In the genomic region with DNA sequence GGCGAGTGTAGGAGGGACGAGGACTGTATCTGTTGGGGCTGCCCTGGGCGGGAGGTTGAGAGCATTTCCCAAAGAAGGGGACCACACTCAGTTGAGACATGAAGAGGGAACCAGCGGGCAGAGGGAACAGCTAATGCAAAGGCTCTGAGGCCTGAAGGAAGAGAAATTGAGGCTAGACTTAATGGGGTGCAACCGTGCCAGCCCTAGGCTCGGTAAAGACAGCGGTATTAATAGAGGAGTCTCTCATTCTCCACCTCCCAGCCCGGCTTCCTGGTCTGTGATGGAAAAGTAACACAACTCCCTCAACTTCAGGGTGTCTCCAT, we compare ENCODE assay signal across 8 cellular contexts. TPM values are rescaled to one million over a fixed set of nuclear protein-coding genes. Genes with fewer than 3 reads are reported as not detected.
A peak's percentile ranks its signal among the peaks of the same experiment; 100 is the strongest.
DNase-seq lines count a peak whose midpoint lies in the region; ATAC-seq, FAIRE-seq and TF ChIP-seq lines count a peak whose summit lies in the region.

No MANE protein-coding gene starts in this region.

- H2BK120ac ChIP-seq in mesendoderm (ENCODE audit: low read depth, low read length) = no peak overlapping the region

- peak overlapping the region; percentile 89 for H3K56ac ChIP-seq in mesendoderm (ENCODE audit: low read length)

- H3K18ac ChIP-seq in mesendoderm (ENCODE audit: low read length) = no peak overlapping the region

- BruUV-seq in HepG2 (replicated peaks; lab: Mats Ljungman, UMichigan) = no TSS peak

- peaks cover 29% of the 10 kb centered on the region for H3K4me1 ChIP-seq in HepG2 (ENCODE audit: insufficient read depth, low read length)
- peaks cover 0 to 8% (median 2%) of the 10 kb centered on the region in 4 donors for H3K4me1 ChIP-seq in right lobe of liver
- peaks cover 5% of the 10 kb centered on the region for H3K4me1 ChIP-seq in mesendoderm (ENCODE audit: control insufficient read depth, low read depth, low read length)

- CTCF ChIA-PET in HepG2 (lab: Yijun Ruan, JAX; ENCODE audit: low intra/inter-chr PET ratio, low total read pairs) = no interaction called here

- H3K79me1 ChIP-seq in mesendoderm (ENCODE audit: low read length) = peaks cover 7% of the 10 kb centered on the region

- H3K4me2 ChIP-seq in HepG2 (ENCODE audit: low read depth, low read length) (peak overlapping the region; percentile 91), mesendoderm (ENCODE audit: low read length) (peak overlapping the region; percentile 90)

- H2AK5ac ChIP-seq in mesendoderm (ENCODE audit: low read length) = no peak overlapping the region

- in situ Hi-C loops in HepG2 (cut with HindIII; ENCODE audit: extremely low pct_ligation_motif_present, low pct_unique_long_range_greater_than_20kb) (no loop called here), astrocyte of the spinal cord (cut with HindIII; ENCODE audit: low sequenced_read_pairs) (no loop called here)

- POLR2A ChIA-PET in HepG2 (lab: Yijun Ruan, JAX) = no interaction called here

- no peak overlapping the region for H2BK5ac ChIP-seq in mesendoderm (ENCODE audit: low read length)

- H3K23ac ChIP-seq in mesendoderm (ENCODE audit: low read length) = no peak overlapping the region

- H4K8ac ChIP-seq in mesendoderm (ENCODE audit: low read depth, low read length) = no peak overlapping the region

- H3K79me2 ChIP-seq in HepG2 (ENCODE audit: insufficient read depth, low read length) (peaks cover 7% of the 10 kb centered on the region), mesendoderm (ENCODE audit: control insufficient read depth, insufficient read depth, low read length) (peaks cover 2% of the 10 kb centered on the region)

- DNase-seq in HepG2 (ENCODE audit: low spot score) (no peak), right lobe of liver (no peak), astrocyte of the spinal cord (ENCODE audit: low read depth, low spot score) (no peak), mesendoderm (no peak), LoVo (ENCODE audit: low spot score) (no peak), NCI-H2107 treated with DMSO at 0.1 percent for 48 hours (lab: John Stamatoyannopoulos, UW; ENCODE audit: unreplicated experiment) (no peak), left lobe of liver (ENCODE audit: low spot score) (no peak), DMS 273 treated with DMSO at 0.1 percent for 48 hours (lab: John Stamatoyannopoulos, UW) (no peak)

- H2BK15ac ChIP-seq in mesendoderm (replicated peaks; ENCODE audit: low read depth) = no peak overlapping the region

- 89% methylated on average over 8 of the region's 8 CpGs for WGBS in HepG2 (ENCODE audit: low lambda C conversion rate)
- 74% methylated on average over 7 of the region's 8 CpGs for WGBS in right lobe of liver (ENCODE audit: insufficient coverage, low coverage, low lambda C conversion rate, missing lambda C conversion rate)
- WGBS in mesendoderm (ENCODE audit: extremely low coverage, insufficient coverage, low lambda C conversion rate) = no CpG with 5 or more reads among the region's 8 CpGs

- ATAC-seq in HepG2 = no peak
- ATAC-seq in right lobe of liver = no peak
- no peak for ATAC-seq in left lobe of liver

- intact Hi-C loops in HepG2 (cut with micrococcal nuclease; ENCODE audit: unreplicated experiment) = no loop called here
- intact Hi-C loops in right lobe of liver (cut with DNase I) = no loop called here

- H3K9me3 ChIP-seq in HepG2 (ENCODE audit: low read length) (no peaks in the 10 kb centered on the region), right lobe of liver (no peaks in the 10 kb centered on the region)

- H4K20me1 ChIP-seq in HepG2 (ENCODE audit: insufficient read depth, low read length) = no peaks in the 10 kb centered on the region

- H2AFZ ChIP-seq in HepG2 (ENCODE audit: low read length) = no peak overlapping the region

- FAIRE-seq in HepG2 (lab: Jason Lieb, UNC) = no peak

- TF ChIP-seq EP300 in HepG2 (IDR thresholded peaks at IDR 0.05; ENCODE audit: low read depth in 2 of 2, low read length in 2 of 2) (no peak), HepG2 (CRISPR knock-in tag; IDR thresholded peaks at IDR 0.05; ENCODE audit: borderline replicate concordance) (no peak)

- H3K9ac ChIP-seq in HepG2 (ENCODE audit: insufficient read depth, low read depth, low read length) (peak overlapping the region; percentile 71), mesendoderm (ENCODE audit: low read length) (peak overlapping the region; percentile 88)

- no peaks in the 10 kb centered on the region; a peak in 1 of 5 replicates for H3K27me3 ChIP-seq in HepG2 (ENCODE audit: control insufficient read depth in 1 of 2, insufficient read depth in 2 of 2, low read length in 2 of 2)
- H3K27me3 ChIP-seq in right lobe of liver = no peaks in the 10 kb centered on the region
- no peaks in the 10 kb centered on the region for H3K27me3 ChIP-seq in mesendoderm (ENCODE audit: insufficient read depth, low read length, poor library complexity)

- H4K5ac ChIP-seq in mesendoderm (ENCODE audit: low read length) = no peak overlapping the region

- TF ChIP-seq RAD21 in HepG2 (CRISPR knock-in tag; IDR thresholded peaks at IDR 0.05) = no peak

- H3K4me3 ChIP-seq in HepG2 (replicated peaks in 1 of 3; ENCODE audit: insufficient read depth in 1 of 3, low read depth in 2 of 3, low read length in 3 of 3) = peak overlapping the region; percentile 68 to 84 (median 83); a peak in 4 of 6 replicates
- peak overlapping the region in 1 of 3 donors; percentile 76 for H3K4me3 ChIP-seq in right lobe of liver
- H3K4me3 ChIP-seq in astrocyte of the spinal cord (ENCODE audit: low read depth, low read length) = peak overlapping the region; percentile 81
- no peak overlapping the region for H3K4me3 ChIP-seq in mesendoderm (ENCODE audit: low read length)

- no peak overlapping the region for H3K4ac ChIP-seq in mesendoderm (ENCODE audit: low read depth, low read length)

- TF ChIP-seq POLR2A in HepG2 (IDR thresholded peaks at IDR 0.05; ENCODE audit: insufficient read depth in 1 of 2, low read depth in 2 of 2, low read length in 2 of 2) = no peak
- no peak for TF ChIP-seq POLR2A in right lobe of liver (IDR thresholded peaks at IDR 0.05)

- TF ChIP-seq CTCF in HepG2 (CRISPR knock-in tag; IDR thresholded peaks at IDR 0.05) = no peak
- TF ChIP-seq CTCF in right lobe of liver (IDR thresholded peaks at IDR 0.05) = no peak
- no peak for TF ChIP-seq CTCF in astrocyte of the spinal cord (IDR thresholded peaks at IDR 0.05; ENCODE audit: low read depth, low read length)

- H3K36me3 ChIP-seq in HepG2 (replicated peaks in 1 of 2; ENCODE audit: control insufficient read depth in 1 of 2, insufficient read depth in 2 of 2, low read length in 2 of 2) (peaks cover 5 to 14% of the 10 kb centered on the region in 2 experiments; a peak in 3 of 5 replicates), right lobe of liver (no peaks in the 10 kb centered on the region), mesendoderm (ENCODE audit: control insufficient read depth, insufficient read depth, low read length) (peaks cover 4% of the 10 kb centered on the region)

- H3K27ac ChIP-seq in HepG2 (ENCODE audit: extremely low read length, insufficient read depth, low read length) = peak overlapping the region; percentile 73
- no peak overlapping the region for H3K27ac ChIP-seq in right lobe of liver
- H3K27ac ChIP-seq in mesendoderm (ENCODE audit: low read depth, low read length) = no peak overlapping the region

RNA-seq across cellular contexts. Expression of a gene that starts 1.2 kb away (rescaled TPM):
- total RNA-seq in HepG2 (2016; rRNA removed; fragmentation: Illumina TruSeq; extraction: Trizol) (13.0 and 16.7 TPM in 2 replicates), right lobe of liver (10 to 100 TPM in 2 of 6 experiments, 1 to 10 TPM in 4; 6.5 to 26.4 (median 7.5) TPM), left lobe of liver (8.6 TPM)
- total RNA-seq in HepG2 (2016; cell fraction: cytosol; rRNA removed; fragmentation: Illumina TruSeq; extraction: Trizol; ENCODE audit: low read depth) = 5.8 and 6.2 TPM in 2 replicates
- total RNA-seq in HepG2 (2016; cell fraction: insoluble cytoplasmic fraction; rRNA removed; fragmentation: Illumina TruSeq; extraction: Trizol) = 13.4 and 17.8 TPM in 2 replicates
- 8.3 and 11.1 TPM in 2 replicates for total RNA-seq in HepG2 (2016; cell fraction: membrane; rRNA removed; fragmentation: Illumina TruSeq; extraction: Trizol)
- total RNA-seq in HepG2 (2016; cell fraction: nucleus; rRNA removed; fragmentation: Illumina TruSeq; extraction: Trizol) = 9.2 and 11.2 TPM in 2 replicates
- 12.4 and 13.6 TPM in 2 replicates for polyA plus RNA-seq in HepG2 (2011; rRNA removed)
- polyA plus RNA-seq in HepG2 (2011; cell fraction: cytosol; rRNA removed) = 8.7 and 13.2 TPM in 2 replicates
- polyA plus RNA-seq in HepG2 (2011; cell fraction: nucleus; rRNA removed) = 5.8 and 6.4 TPM in 2 replicates
- polyA plus RNA-seq in HepG2 (2012) = 6.0 and 9.4 TPM in 2 replicates
- polyA plus RNA-seq in HepG2 (2016; cell fraction: cytosol; fragmentation: Illumina TruSeq; extraction: Trizol; ENCODE audit: low read depth) = 7.8 and 8.4 TPM in 2 replicates
- 21.7 TPM in 2 replicates for polyA plus RNA-seq in HepG2 (2016; cell fraction: insoluble cytoplasmic fraction; fragmentation: Illumina TruSeq; extraction: Trizol; ENCODE audit: low read depth)
- 9.2 and 11.9 TPM in 2 replicates for polyA plus RNA-seq in HepG2 (2016; cell fraction: membrane; fragmentation: Illumina TruSeq; extraction: Trizol; ENCODE audit: low read depth)
- 27.8 and 29.4 TPM in 2 replicates for polyA plus RNA-seq in HepG2 (2016; cell fraction: nucleus; fragmentation: Illumina TruSeq; extraction: Trizol; ENCODE audit: insufficient read depth, low read depth)
- polyA minus RNA-seq in HepG2 (2011; rRNA and poly(A)+ RNA removed; ENCODE audit: low replicate concordance) = 22.3 and 69.9 TPM in 2 replicates
- polyA minus RNA-seq in HepG2 (2011; cell fraction: cytosol; rRNA and poly(A)+ RNA removed) = 3.4 and 4.1 TPM in 2 replicates
- 2.5 and 3.7 TPM in 2 replicates for polyA minus RNA-seq in HepG2 (2011; cell fraction: nucleus; rRNA and poly(A)+ RNA removed)
- 36.6 TPM for polyA plus RNA-seq in mesendoderm (2013, experiment 1 of 2)
- polyA plus RNA-seq in mesendoderm (2013, experiment 2 of 2) = 35.4 TPM

RNA-seq across cellular contexts. Expression of a gene that starts 9.7 kb away (rescaled TPM):
- total RNA-seq in HepG2 (2016; rRNA removed; fragmentation: Illumina TruSeq; extraction: Trizol) (0.53 and 0.58 TPM in 2 replicates), right lobe of liver (1 to 10 TPM in 3 of 6 experiments, under 1 TPM in 3; 0.81 to 2.6 (median 1.4) TPM), left lobe of liver (2.1 TPM)
- total RNA-seq in HepG2 (2016; cell fraction: cytosol; rRNA removed; fragmentation: Illumina TruSeq; extraction: Trizol; ENCODE audit: low read depth) = 1.5 and 2.4 TPM in 2 replicates
- total RNA-seq in HepG2 (2016; cell fraction: insoluble cytoplasmic fraction; rRNA removed; fragmentation: Illumina TruSeq; extraction: Trizol) = 0.61 and 1.2 TPM in 2 replicates
- total RNA-seq in HepG2 (2016; cell fraction: membrane; rRNA removed; fragmentation: Illumina TruSeq; extraction: Trizol) = 1.4 and 1.8 TPM in 2 replicates
- 1.0 and 1.4 TPM in 2 replicates for total RNA-seq in HepG2 (2016; cell fraction: nucleus; rRNA removed; fragmentation: Illumina TruSeq; extraction: Trizol)
- 0.95 and 0.98 TPM in 2 replicates for polyA plus RNA-seq in HepG2 (2011; rRNA removed)
- polyA plus RNA-seq in HepG2 (2011; cell fraction: cytosol; rRNA removed) = 1.4 TPM in 2 replicates
- 2.7 and 3.2 TPM in 2 replicates for polyA plus RNA-seq in HepG2 (2011; cell fraction: nucleus; rRNA removed)
- 1.8 and 2.1 TPM in 2 replicates for polyA plus RNA-seq in HepG2 (2012)
- polyA plus RNA-seq in HepG2 (2016; cell fraction: cytosol; fragmentation: Illumina TruSeq; extraction: Trizol; ENCODE audit: low read depth) = 0.90 and 0.94 TPM in 2 replicates
- polyA plus RNA-seq in HepG2 (2016; cell fraction: insoluble cytoplasmic fraction; fragmentation: Illumina TruSeq; extraction: Trizol; ENCODE audit: low read depth) = 1.1 and 2.1 TPM in 2 replicates
- polyA plus RNA-seq in HepG2 (2016; cell fraction: membrane; fragmentation: Illumina TruSeq; extraction: Trizol; ENCODE audit: low read depth) = 1.1 TPM in 2 replicates
- 2.0 and 3.3 TPM in 2 replicates for polyA plus RNA-seq in HepG2 (2016; cell fraction: nucleus; fragmentation: Illumina TruSeq; extraction: Trizol; ENCODE audit: insufficient read depth, low read depth)
- polyA minus RNA-seq in HepG2 (2011; rRNA and poly(A)+ RNA removed; ENCODE audit: low replicate concordance) = 4.2 and 9.4 TPM in 2 replicates
- polyA minus RNA-seq in HepG2 (2011; cell fraction: cytosol; rRNA and poly(A)+ RNA removed) = 3.9 and 4.1 TPM in 2 replicates
- 0.64 and 1.2 TPM in 2 replicates for polyA minus RNA-seq in HepG2 (2011; cell fraction: nucleus; rRNA and poly(A)+ RNA removed)
- 1.9 TPM for polyA plus RNA-seq in mesendoderm (2013, experiment 1 of 2)
- 1.9 TPM for polyA plus RNA-seq in mesendoderm (2013, experiment 2 of 2)

RNA-seq across cellular contexts. Expression of a gene that starts 20.6 kb away (rescaled TPM):
- 41.2 and 79.4 TPM in 2 replicates for total RNA-seq in HepG2 (2016; rRNA removed; fragmentation: Illumina TruSeq; extraction: Trizol)
- 49.8 and 56.5 TPM in 2 replicates for total RNA-seq in HepG2 (2016; cell fraction: cytosol; rRNA removed; fragmentation: Illumina TruSeq; extraction: Trizol; ENCODE audit: low read depth)
- total RNA-seq in HepG2 (2016; cell fraction: insoluble cytoplasmic fraction; rRNA removed; fragmentation: Illumina TruSeq; extraction: Trizol) = 39.1 and 76.9 TPM in 2 replicates
- total RNA-seq in HepG2 (2016; cell fraction: membrane; rRNA removed; fragmentation: Illumina TruSeq; extraction: Trizol) = 32.9 and 35.3 TPM in 2 replicates
- total RNA-seq in HepG2 (2016; cell fraction: nucleus; rRNA removed; fragmentation: Illumina TruSeq; extraction: Trizol) = 62.2 and 72.4 TPM in 2 replicates
- 24.7 and 25.0 TPM in 2 replicates for polyA plus RNA-seq in HepG2 (2011; rRNA removed)
- polyA plus RNA-seq in HepG2 (2011; cell fraction: cytosol; rRNA removed) = 33.2 and 51.0 TPM in 2 replicates
- polyA plus RNA-seq in HepG2 (2011; cell fraction: nucleus; rRNA removed) = 13.2 and 16.2 TPM in 2 replicates
- polyA plus RNA-seq in HepG2 (2012) = 13.8 and 14.8 TPM in 2 replicates
- polyA plus RNA-seq in HepG2 (2016; cell fraction: cytosol; fragmentation: Illumina TruSeq; extraction: Trizol; ENCODE audit: low read depth) = 68.0 and 80.0 TPM in 2 replicates
- polyA plus RNA-seq in HepG2 (2016; cell fraction: insoluble cytoplasmic fraction; fragmentation: Illumina TruSeq; extraction: Trizol; ENCODE audit: low read depth) = 46.2 and 52.2 TPM in 2 replicates
- polyA plus RNA-seq in HepG2 (2016; cell fraction: membrane; fragmentation: Illumina TruSeq; extraction: Trizol; ENCODE audit: low read depth) = 28.9 and 31.1 TPM in 2 replicates
- 133 TPM in 2 replicates for polyA plus RNA-seq in HepG2 (2016; cell fraction: nucleus; fragmentation: Illumina TruSeq; extraction: Trizol; ENCODE audit: insufficient read depth, low read depth)
- polyA minus RNA-seq in HepG2 (2011; rRNA and poly(A)+ RNA removed; ENCODE audit: low replicate concordance) = 49.7 and 255 TPM in 2 replicates
- 11.2 and 23.9 TPM in 2 replicates for polyA minus RNA-seq in HepG2 (2011; cell fraction: cytosol; rRNA and poly(A)+ RNA removed)
- polyA minus RNA-seq in HepG2 (2011; cell fraction: nucleus; rRNA and poly(A)+ RNA removed) = 3.7 and 4.4 TPM in 2 replicates
- total RNA-seq in right lobe of liver = 100 to 1,000 TPM in 3 of 6 experiments, 10 to 100 TPM in 3; 54.0 to 205 (median 91.8) TPM
- 15.0 TPM for polyA plus RNA-seq in mesendoderm (2013, experiment 1 of 2)
- 15.3 TPM for polyA plus RNA-seq in mesendoderm (2013, experiment 2 of 2)
- 57.6 TPM for total RNA-seq in left lobe of liver

RNA-seq across cellular contexts. Expression of a gene that starts 32.1 kb away (rescaled TPM):
- total RNA-seq in HepG2 (2016; rRNA removed; fragmentation: Illumina TruSeq; extraction: Trizol) = 0.90 and 1.4 TPM in 2 replicates
- total RNA-seq in HepG2 (2016; cell fraction: cytosol; rRNA removed; fragmentation: Illumina TruSeq; extraction: Trizol; ENCODE audit: low read depth) = 0.30 and 0.44 TPM in 2 replicates
- total RNA-seq in HepG2 (2016; cell fraction: insoluble cytoplasmic fraction; rRNA removed; fragmentation: Illumina TruSeq; extraction: Trizol) = 0.49 and 1.5 TPM in 2 replicates
- total RNA-seq in HepG2 (2016; cell fraction: membrane; rRNA removed; fragmentation: Illumina TruSeq; extraction: Trizol) = 0.07 and 0.37 TPM in 2 replicates
- total RNA-seq in HepG2 (2016; cell fraction: nucleus; rRNA removed; fragmentation: Illumina TruSeq; extraction: Trizol) = 1.7 and 2.4 TPM in 2 replicates
- polyA plus RNA-seq in HepG2 (2011; rRNA removed) = 14.0 and 17.9 TPM in 2 replicates
- polyA plus RNA-seq in HepG2 (2011; cell fraction: cytosol; rRNA removed) = 3.4 and 4.6 TPM in 2 replicates
- polyA plus RNA-seq in HepG2 (2011; cell fraction: nucleus; rRNA removed) = 128 and 158 TPM in 2 replicates
- polyA plus RNA-seq in HepG2 (2012) = 2.2 and 3.2 TPM in 2 replicates
- not detected in 2 replicates for polyA plus RNA-seq in HepG2 (2016; cell fraction: cytosol; fragmentation: Illumina TruSeq; extraction: Trizol; ENCODE audit: low read depth)
- polyA plus RNA-seq in HepG2 (2016; cell fraction: insoluble cytoplasmic fraction; fragmentation: Illumina TruSeq; extraction: Trizol; ENCODE audit: low read depth) = 0.33 and 0.37 TPM in 2 replicates
- not detected in 2 replicates for polyA plus RNA-seq in HepG2 (2016; cell fraction: membrane; fragmentation: Illumina TruSeq; extraction: Trizol; ENCODE audit: low read depth)
- polyA plus RNA-seq in HepG2 (2016; cell fraction: nucleus; fragmentation: Illumina TruSeq; extraction: Trizol; ENCODE audit: insufficient read depth, low read depth) = 10.9 and 11.5 TPM in 2 replicates
- polyA minus RNA-seq in HepG2 (2011; rRNA and poly(A)+ RNA removed; ENCODE audit: low replicate concordance) = 0.56 and 12.3 TPM in 2 replicates
- 1.5 and 3.1 TPM in 2 replicates for polyA minus RNA-seq in HepG2 (2011; cell fraction: cytosol; rRNA and poly(A)+ RNA removed)
- polyA minus RNA-seq in HepG2 (2011; cell fraction: nucleus; rRNA and poly(A)+ RNA removed) = 30.4 and 31.1 TPM in 2 replicates
- total RNA-seq in right lobe of liver = 1 to 10 TPM in 1 of 6 experiments, under 1 TPM in 5; 0.25 to 1.1 (median 0.57) TPM
- polyA plus RNA-seq in mesendoderm (2013, experiment 1 of 2) = 0.14 TPM
- 0.03 TPM for polyA plus RNA-seq in mesendoderm (2013, experiment 2 of 2)
- 0.60 TPM for total RNA-seq in left lobe of liver

RNA-seq across cellular contexts. Expression of a gene that starts 41.2 kb away (rescaled TPM):
- total RNA-seq in HepG2 (2016; rRNA removed; fragmentation: Illumina TruSeq; extraction: Trizol) (15.8 and 25.3 TPM in 2 replicates), right lobe of liver (10 to 100 TPM; 11.1 to 21.4 (median 14.6) TPM), left lobe of liver (14.8 TPM)
- total RNA-seq in HepG2 (2016; cell fraction: cytosol; rRNA removed; fragmentation: Illumina TruSeq; extraction: Trizol; ENCODE audit: low read depth) = 13.7 and 16.1 TPM in 2 replicates
- total RNA-seq in HepG2 (2016; cell fraction: insoluble cytoplasmic fraction; rRNA removed; fragmentation: Illumina TruSeq; extraction: Trizol) = 12.5 and 18.3 TPM in 2 replicates
- total RNA-seq in HepG2 (2016; cell fraction: membrane; rRNA removed; fragmentation: Illumina TruSeq; extraction: Trizol) = 33.3 and 40.2 TPM in 2 replicates
- total RNA-seq in HepG2 (2016; cell fraction: nucleus; rRNA removed; fragmentation: Illumina TruSeq; extraction: Trizol) = 14.5 and 18.4 TPM in 2 replicates
- polyA plus RNA-seq in HepG2 (2011; rRNA removed) = 18.6 and 27.2 TPM in 2 replicates
- 17.0 and 21.2 TPM in 2 replicates for polyA plus RNA-seq in HepG2 (2011; cell fraction: cytosol; rRNA removed)
- 35.7 and 42.1 TPM in 2 replicates for polyA plus RNA-seq in HepG2 (2011; cell fraction: nucleus; rRNA removed)
- polyA plus RNA-seq in HepG2 (2012) = 39.2 and 39.3 TPM in 2 replicates
- polyA plus RNA-seq in HepG2 (2016; cell fraction: cytosol; fragmentation: Illumina TruSeq; extraction: Trizol; ENCODE audit: low read depth) = 8.4 and 11.9 TPM in 2 replicates
- polyA plus RNA-seq in HepG2 (2016; cell fraction: insoluble cytoplasmic fraction; fragmentation: Illumina TruSeq; extraction: Trizol; ENCODE audit: low read depth) = 30.5 and 42.6 TPM in 2 replicates
- 46.8 and 48.0 TPM in 2 replicates for polyA plus RNA-seq in HepG2 (2016; cell fraction: membrane; fragmentation: Illumina TruSeq; extraction: Trizol; ENCODE audit: low read depth)
- polyA plus RNA-seq in HepG2 (2016; cell fraction: nucleus; fragmentation: Illumina TruSeq; extraction: Trizol; ENCODE audit: insufficient read depth, low read depth) = 60.8 and 65.6 TPM in 2 replicates
- 18.1 and 22.4 TPM in 2 replicates for polyA minus RNA-seq in HepG2 (2011; rRNA and poly(A)+ RNA removed; ENCODE audit: low replicate concordance)
- 12.0 and 21.3 TPM in 2 replicates for polyA minus RNA-seq in HepG2 (2011; cell fraction: cytosol; rRNA and poly(A)+ RNA removed)
- polyA minus RNA-seq in HepG2 (2011; cell fraction: nucleus; rRNA and poly(A)+ RNA removed) = 12.7 and 19.6 TPM in 2 replicates
- polyA plus RNA-seq in mesendoderm (2013, experiment 1 of 2) = 40.5 TPM
- polyA plus RNA-seq in mesendoderm (2013, experiment 2 of 2) = 40.5 TPM
